In genomic region chr7:134851141-134851540, GRCh38 we compare ENCODE assay signal across 1 cellular context.
TF ChIP-seq lines count a peak whose summit lies in the region.

No MANE protein-coding gene starts in this region.

TF ChIP-seq in GM23338, 12 proteins besides CTCF, POLR2A, EP300 and RAD21 (continued from another document):
- TF ChIP-seq POLR2AphosphoS5 (IDR thresholded peaks at IDR 0.05; ENCODE audit: low read depth) (no peak), EZH2phosphoT487 (IDR thresholded peaks at IDR 0.05; ENCODE audit: unreplicated experiment) (no peak), ZNF462 (CRISPR knock-in tag; IDR thresholded peaks at IDR 0.05) (no peak), CREB1 (CRISPR knock-in tag; IDR thresholded peaks at IDR 0.05; ENCODE audit: low read depth) (no peak), JUNB (IDR thresholded peaks at IDR 0.05; ENCODE audit: unreplicated experiment) (no peak), ZNF331 (CRISPR knock-in tag; IDR thresholded peaks at IDR 0.05; ENCODE audit: low read depth) (no peak), EZH2 (IDR thresholded peaks at IDR 0.05; ENCODE audit: low read depth, unreplicated experiment) (no peak), ZNF114 (CRISPR knock-in tag; IDR thresholded peaks at IDR 0.05) (no peak), NANOG (IDR thresholded peaks at IDR 0.05; ENCODE audit: borderline replicate concordance) (no peak), STAT1 (IDR thresholded peaks at IDR 0.05; ENCODE audit: unreplicated experiment) (no peak)
